Comparison of ENCODE assay signal across 8 cellular contexts in the genomic region with DNA sequence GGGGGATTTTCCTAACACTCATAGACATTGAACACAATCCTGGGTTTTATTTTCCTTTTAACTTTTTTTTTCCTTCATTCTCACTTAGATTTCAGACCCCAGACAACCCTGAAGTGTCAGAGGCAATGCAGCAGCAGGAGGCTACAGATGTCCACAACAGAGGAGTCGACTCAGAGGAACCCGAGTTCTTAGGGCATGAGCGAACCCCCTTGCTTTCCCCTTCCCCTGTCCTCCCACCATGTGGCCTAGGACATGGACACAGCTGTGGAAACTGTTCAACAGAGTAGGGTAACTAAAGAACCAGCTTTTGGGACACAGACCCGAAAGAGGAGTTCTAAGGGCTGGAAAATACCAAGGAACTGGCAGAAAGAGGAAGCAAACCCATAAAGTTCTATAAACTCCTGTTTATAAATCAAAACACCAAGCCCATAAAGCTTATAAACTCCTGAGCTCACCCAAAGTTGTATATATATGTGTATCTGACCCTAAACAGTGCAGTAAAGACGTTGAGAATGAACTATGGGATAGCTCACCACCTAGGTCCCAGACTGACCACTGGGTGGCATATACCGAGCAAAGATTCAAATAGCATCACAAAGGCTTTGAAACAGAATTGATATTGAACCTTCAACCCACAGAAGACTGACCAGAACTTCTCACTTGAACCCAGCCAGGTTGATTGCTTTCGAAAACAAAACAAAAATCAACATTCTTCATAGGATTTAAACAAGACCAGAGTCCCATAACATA.
DNase-seq lines count a peak whose midpoint lies in the region; ATAC-seq and TF ChIP-seq lines count a peak whose summit lies in the region.

No MANE protein-coding gene starts in this region.

- intact Hi-C loops in dendritic cell treated with granulocyte-macrophage colony-stimulating factor and Interleukin-4, amounts not matched to agents 40 ng/mL and 50 ng/mL, for 4 days (cut with micrococcal nuclease), result loop anchor here (5.0 kb wide), 1 partner anchor 35 kb away; the partner anchor contains the start of gene CMTM4

- H3K4me3 ChIP-seq in NB4 (ENCODE audit: low read depth, low read length) (no peak overlapping the region), mucosa of stomach (ENCODE audit: low read length) (no peak overlapping the region)

- no peak for TF ChIP-seq POLR2A in NB4 (IDR thresholded peaks at IDR 0.05; ENCODE audit: extremely low read depth, insufficient read length)

- ATAC-seq in GM18519 (IDR thresholded peaks at IDR 0.05; ENCODE audit: low FRiP score, unreplicated experiment) (no peak), HG02870 (IDR thresholded peaks at IDR 0.05; ENCODE audit: unreplicated experiment) (no peak)

- H3K9me3 Mint-ChIP-seq in dendritic cell treated with granulocyte-macrophage colony-stimulating factor and Interleukin-4, amounts not matched to agents 40 ng/mL and 50 ng/mL, for 4 days, result no peaks in the 10 kb centered on the region

- no peaks in the 10 kb centered on the region for H3K27me3 ChIP-seq in mucosa of stomach (ENCODE audit: control insufficient read depth, insufficient read depth, low read length)

- no peaks in the 10 kb centered on the region for H3K27me3 Mint-ChIP-seq in dendritic cell treated with granulocyte-macrophage colony-stimulating factor and Interleukin-4, amounts not matched to agents 40 ng/mL and 50 ng/mL, for 4 days

- H3K9me3 ChIP-seq in mucosa of stomach (ENCODE audit: control insufficient read depth, low read length), result no peaks in the 10 kb centered on the region

- H3K4me1 ChIP-seq in mucosa of stomach (ENCODE audit: control insufficient read depth, insufficient read depth, low read length), result peaks cover 32% of the 10 kb centered on the region

- H3K9ac ChIP-seq in mucosa of stomach (ENCODE audit: low read length), result peak overlapping the region; percentile 13

- H3K4me1 Mint-ChIP-seq in dendritic cell treated with granulocyte-macrophage colony-stimulating factor and Interleukin-4, amounts not matched to agents 40 ng/mL and 50 ng/mL, for 4 days (ENCODE audit: low read depth), result peaks cover 39% of the 10 kb centered on the region

- DNase-seq in EH (ENCODE audit: low read depth) (peak; percentile 57), NB4 (ENCODE audit: low read depth) (peak; percentile 53), NCI-H2107 treated with DMSO at 0.1 percent for 48 hours (lab: John Stamatoyannopoulos, UW; ENCODE audit: unreplicated experiment) (no peak), foreskin melanocyte (no peak)

- no peaks in the 10 kb centered on the region for H3K36me3 ChIP-seq in mucosa of stomach (ENCODE audit: control insufficient read depth, insufficient read depth, low read length)

- peak overlapping the region; percentile 25 for H3K27ac Mint-ChIP-seq in dendritic cell treated with granulocyte-macrophage colony-stimulating factor and Interleukin-4, amounts not matched to agents 40 ng/mL and 50 ng/mL, for 4 days

- H3K4me3 Mint-ChIP-seq in dendritic cell treated with granulocyte-macrophage colony-stimulating factor and Interleukin-4, amounts not matched to agents 40 ng/mL and 50 ng/mL, for 4 days, result no peak overlapping the region

- peak; percentile 67 for TF ChIP-seq CTCF in NB4 (IDR thresholded peaks at IDR 0.05; ENCODE audit: low read depth, low read length)

- no peaks in the 10 kb centered on the region for H3K36me3 Mint-ChIP-seq in dendritic cell treated with granulocyte-macrophage colony-stimulating factor and Interleukin-4, amounts not matched to agents 40 ng/mL and 50 ng/mL, for 4 days (ENCODE audit: low read depth)

Comparison
In these comparisons a context has a peak if more than half of its experiments do, and no peak if none do; other contexts are left out.
1. DNase-seq: peak in EH (single experiment) and NB4 (single experiment); none in NCI-H2107 treated with DMSO at 0.1 percent for 48 hours (single experiment) and foreskin melanocyte (single experiment).